In the genomic region with DNA sequence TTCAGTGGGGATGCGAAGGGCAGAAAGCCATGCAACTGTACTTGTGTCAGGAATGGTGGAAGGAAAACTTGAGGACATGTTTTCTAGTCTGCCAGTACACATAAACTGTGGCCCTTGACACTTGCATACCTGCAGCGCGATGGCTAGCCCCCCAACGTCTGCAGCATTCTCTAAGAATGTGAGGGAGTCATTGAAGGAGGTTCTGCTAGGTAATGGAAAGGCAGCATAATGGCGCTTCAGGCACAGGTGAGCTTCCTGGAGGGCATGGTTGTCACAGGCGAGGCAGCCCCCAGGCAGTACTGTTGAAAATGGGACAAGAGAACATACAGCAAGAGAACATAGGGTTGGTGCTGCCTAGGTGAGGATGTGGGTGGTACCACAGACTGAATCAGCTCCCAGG, we compare ENCODE assay signal across 1 cellular context.
TF ChIP-seq lines count a peak whose summit lies in the region.

No MANE protein-coding gene starts in this region.

TF ChIP-seq in K562, 482 proteins besides CTCF, POLR2A, EP300 and RAD21:
- TF ChIP-seq SUPT5H (IDR thresholded peaks at IDR 0.05) (no peak), ZC3H4 (CRISPR knock-in tag; IDR thresholded peaks at IDR 0.05; ENCODE audit: borderline replicate concordance) (0 out of 2 replicates have a peak, but pooled peaks have one; percentile 44)
- TF ChIP-seq, protein P1, sequence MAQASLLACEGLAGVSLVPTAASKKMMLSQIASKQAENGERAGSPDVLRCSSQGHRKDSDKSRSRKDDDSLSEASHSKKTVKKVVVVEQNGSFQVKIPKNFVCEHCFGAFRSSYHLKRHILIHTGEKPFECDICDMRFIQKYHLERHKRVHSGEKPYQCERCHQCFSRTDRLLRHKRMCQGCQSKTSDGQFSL (CRISPR knock-in tag; IDR thresholded peaks at IDR 0.05) = 0 out of 2 replicates have a peak, but pooled peaks have one; percentile 31
- TF ChIP-seq, protein P1 (tag; IDR thresholded peaks at IDR 0.05) = no peak
